1 cellular context compared by ENCODE assay signal in the genomic region with DNA sequence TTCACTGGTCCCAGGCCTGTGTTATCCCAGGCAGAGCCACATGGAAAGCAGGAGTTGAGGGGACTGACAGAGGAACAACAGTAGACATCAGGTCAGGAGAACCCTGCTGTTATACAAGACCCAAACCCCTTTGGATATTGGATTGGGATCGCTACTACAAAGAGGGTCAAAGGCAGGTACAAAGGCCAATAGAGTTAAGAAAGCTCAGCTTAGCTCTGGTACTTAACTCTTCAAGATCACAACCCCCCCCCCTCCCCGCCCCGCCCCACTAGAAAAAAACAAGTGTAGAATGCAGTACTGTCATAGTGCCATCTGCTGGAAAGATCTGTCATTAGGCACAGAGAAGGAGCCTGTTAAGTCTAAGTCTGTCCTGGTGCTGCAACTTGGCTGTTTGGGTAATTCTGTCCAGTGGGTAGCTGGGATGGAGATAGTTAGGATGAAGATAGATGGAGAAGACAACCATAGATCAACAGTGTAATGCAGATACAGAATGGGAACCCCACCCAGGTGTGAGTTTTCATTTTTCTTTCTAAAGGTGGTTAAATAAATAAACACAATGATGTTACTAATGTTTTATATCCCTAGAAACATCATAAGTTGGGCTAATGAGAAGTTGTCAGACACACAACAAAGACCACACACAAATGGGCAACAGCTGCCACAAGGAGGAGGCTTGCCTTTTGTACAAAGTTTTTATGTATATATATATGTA.
TF ChIP-seq lines count a peak whose summit lies in the region.

No MANE protein-coding gene starts in this region.

TF ChIP-seq in HepG2, 621 proteins besides CTCF, POLR2A, EP300 and RAD21 (continues in another document):
- no peak for TF ChIP-seq ATF7 (IDR thresholded peaks at IDR 0.05)
- TF ChIP-seq ATF7 (CRISPR knock-in tag; IDR thresholded peaks at IDR 0.05), result no peak
- TF ChIP-seq CENPX (CRISPR knock-in tag; IDR thresholded peaks at IDR 0.05), result no peak
- TF ChIP-seq HNRNPLL (IDR thresholded peaks at IDR 0.05; ENCODE audit: low read depth, low read length, poor library complexity, severe bottlenecking), result no peak
- no peak for TF ChIP-seq SIN3A (IDR thresholded peaks at IDR 0.05; ENCODE audit: borderline replicate concordance, low read depth, low read length)
- TF ChIP-seq, protein P1, sequence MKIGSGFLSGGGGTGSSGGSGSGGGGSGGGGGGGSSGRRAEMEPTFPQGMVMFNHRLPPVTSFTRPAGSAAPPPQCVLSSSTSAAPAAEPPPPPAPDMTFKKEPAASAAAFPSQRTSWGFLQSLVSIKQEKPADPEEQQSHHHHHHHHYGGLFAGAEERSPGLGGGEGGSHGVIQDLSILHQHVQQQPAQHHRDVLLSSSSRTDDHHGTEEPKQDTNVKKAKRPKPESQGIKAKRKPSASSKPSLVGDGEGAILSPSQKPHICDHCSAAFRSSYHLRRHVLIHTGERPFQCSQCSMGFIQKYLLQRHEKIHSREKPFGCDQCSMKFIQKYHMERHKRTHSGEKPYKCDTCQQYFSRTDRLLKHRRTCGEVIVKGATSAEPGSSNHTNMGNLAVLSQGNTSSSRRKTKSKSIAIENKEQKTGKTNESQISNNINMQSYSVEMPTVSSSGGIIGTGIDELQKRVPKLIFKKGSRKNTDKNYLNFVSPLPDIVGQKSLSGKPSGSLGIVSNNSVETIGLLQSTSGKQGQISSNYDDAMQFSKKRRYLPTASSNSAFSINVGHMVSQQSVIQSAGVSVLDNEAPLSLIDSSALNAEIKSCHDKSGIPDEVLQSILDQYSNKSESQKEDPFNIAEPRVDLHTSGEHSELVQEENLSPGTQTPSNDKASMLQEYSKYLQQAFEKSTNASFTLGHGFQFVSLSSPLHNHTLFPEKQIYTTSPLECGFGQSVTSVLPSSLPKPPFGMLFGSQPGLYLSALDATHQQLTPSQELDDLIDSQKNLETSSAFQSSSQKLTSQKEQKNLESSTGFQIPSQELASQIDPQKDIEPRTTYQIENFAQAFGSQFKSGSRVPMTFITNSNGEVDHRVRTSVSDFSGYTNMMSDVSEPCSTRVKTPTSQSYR (CRISPR knock-in tag; IDR thresholded peaks at IDR 0.05; ENCODE audit: borderline replicate concordance), result no peak
- TF ChIP-seq JUN (CRISPR knock-in tag; IDR thresholded peaks at IDR 0.05), result no peak
- no peak for TF ChIP-seq SRSF9 (IDR thresholded peaks at IDR 0.05; ENCODE audit: borderline replicate concordance, insufficient read depth, low read depth, low read length, poor library complexity, severe bottlenecking)
- TF ChIP-seq, protein P2, sequence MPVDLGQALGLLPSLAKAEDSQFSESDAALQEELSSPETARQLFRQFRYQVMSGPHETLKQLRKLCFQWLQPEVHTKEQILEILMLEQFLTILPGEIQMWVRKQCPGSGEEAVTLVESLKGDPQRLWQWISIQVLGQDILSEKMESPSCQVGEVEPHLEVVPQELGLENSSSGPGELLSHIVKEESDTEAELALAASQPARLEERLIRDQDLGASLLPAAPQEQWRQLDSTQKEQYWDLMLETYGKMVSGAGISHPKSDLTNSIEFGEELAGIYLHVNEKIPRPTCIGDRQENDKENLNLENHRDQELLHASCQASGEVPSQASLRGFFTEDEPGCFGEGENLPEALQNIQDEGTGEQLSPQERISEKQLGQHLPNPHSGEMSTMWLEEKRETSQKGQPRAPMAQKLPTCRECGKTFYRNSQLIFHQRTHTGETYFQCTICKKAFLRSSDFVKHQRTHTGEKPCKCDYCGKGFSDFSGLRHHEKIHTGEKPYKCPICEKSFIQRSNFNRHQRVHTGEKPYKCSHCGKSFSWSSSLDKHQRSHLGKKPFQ (CRISPR knock-in tag; IDR thresholded peaks at IDR 0.05; ENCODE audit: insufficient replicate concordance), result no peak
- TF ChIP-seq ZBTB1 (CRISPR knock-in tag; IDR thresholded peaks at IDR 0.05; ENCODE audit: borderline replicate concordance), result no peak
- TF ChIP-seq, protein P3, sequence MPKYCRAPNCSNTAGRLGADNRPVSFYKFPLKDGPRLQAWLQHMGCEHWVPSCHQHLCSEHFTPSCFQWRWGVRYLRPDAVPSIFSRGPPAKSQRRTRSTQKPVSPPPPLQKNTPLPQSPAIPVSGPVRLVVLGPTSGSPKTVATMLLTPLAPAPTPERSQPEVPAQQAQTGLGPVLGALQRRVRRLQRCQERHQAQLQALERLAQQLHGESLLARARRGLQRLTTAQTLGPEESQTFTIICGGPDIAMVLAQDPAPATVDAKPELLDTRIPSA (CRISPR knock-in tag; IDR thresholded peaks at IDR 0.05; ENCODE audit: borderline replicate concordance), result no peak
- no peak for TF ChIP-seq ZFP37 (CRISPR knock-in tag; IDR thresholded peaks at IDR 0.05; ENCODE audit: borderline replicate concordance)
- TF ChIP-seq MAFK (conservative IDR thresholded peaks at IDR 0.05 in 1 of 2, IDR thresholded peaks at IDR 0.05 in 1 of 2; ENCODE audit: low read length in 2 of 2), result no peak
- TF ChIP-seq ERF (CRISPR knock-in tag; IDR thresholded peaks at IDR 0.05), result no peak; the same call in 1 of the 2 replicates
- TF ChIP-seq, protein P4, sequence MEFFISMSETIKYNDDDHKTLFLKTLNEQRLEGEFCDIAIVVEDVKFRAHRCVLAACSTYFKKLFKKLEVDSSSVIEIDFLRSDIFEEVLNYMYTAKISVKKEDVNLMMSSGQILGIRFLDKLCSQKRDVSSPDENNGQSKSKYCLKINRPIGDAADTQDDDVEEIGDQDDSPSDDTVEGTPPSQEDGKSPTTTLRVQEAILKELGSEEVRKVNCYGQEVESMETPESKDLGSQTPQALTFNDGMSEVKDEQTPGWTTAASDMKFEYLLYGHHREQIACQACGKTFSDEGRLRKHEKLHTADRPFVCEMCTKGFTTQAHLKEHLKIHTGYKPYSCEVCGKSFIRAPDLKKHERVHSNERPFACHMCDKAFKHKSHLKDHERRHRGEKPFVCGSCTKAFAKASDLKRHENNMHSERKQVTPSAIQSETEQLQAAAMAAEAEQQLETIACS (CRISPR knock-in tag; IDR thresholded peaks at IDR 0.05), result no peak
- no peak for TF ChIP-seq TP53 (CRISPR knock-in tag; conservative IDR thresholded peaks at IDR 0.05)
- no peak for TF ChIP-seq ZNF33A (CRISPR knock-in tag; IDR thresholded peaks at IDR 0.05; ENCODE audit: borderline replicate concordance)
- no peak for TF ChIP-seq RFX1 (IDR thresholded peaks at IDR 0.05)
- no peak for TF ChIP-seq BRCA1 (CRISPR knock-in tag; IDR thresholded peaks at IDR 0.05)
- no peak for TF ChIP-seq FOXA1 (IDR thresholded peaks at IDR 0.05)
- TF ChIP-seq FOXA1 (CRISPR knock-in tag; IDR thresholded peaks at IDR 0.05), result no peak
- TF ChIP-seq, protein P5, sequence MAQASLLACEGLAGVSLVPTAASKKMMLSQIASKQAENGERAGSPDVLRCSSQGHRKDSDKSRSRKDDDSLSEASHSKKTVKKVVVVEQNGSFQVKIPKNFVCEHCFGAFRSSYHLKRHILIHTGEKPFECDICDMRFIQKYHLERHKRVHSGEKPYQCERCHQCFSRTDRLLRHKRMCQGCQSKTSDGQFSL (CRISPR knock-in tag; IDR thresholded peaks at IDR 0.05), result peak; percentile 88
- no peak for TF ChIP-seq ZNF614 (CRISPR knock-in tag; IDR thresholded peaks at IDR 0.05; ENCODE audit: borderline replicate concordance)
- TF ChIP-seq, protein P6, sequence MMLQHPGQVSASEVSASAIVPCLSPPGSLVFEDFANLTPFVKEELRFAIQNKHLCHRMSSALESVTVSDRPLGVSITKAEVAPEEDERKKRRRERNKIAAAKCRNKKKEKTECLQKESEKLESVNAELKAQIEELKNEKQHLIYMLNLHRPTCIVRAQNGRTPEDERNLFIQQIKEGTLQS (CRISPR knock-in tag; IDR thresholded peaks at IDR 0.05), result no peak
- no peak for TF ChIP-seq HDAC6 (IDR thresholded peaks at IDR 0.05; ENCODE audit: low read depth, low read length)
- no peak for TF ChIP-seq WIZ (CRISPR knock-in tag; IDR thresholded peaks at IDR 0.05)
- TF ChIP-seq, protein P7, sequence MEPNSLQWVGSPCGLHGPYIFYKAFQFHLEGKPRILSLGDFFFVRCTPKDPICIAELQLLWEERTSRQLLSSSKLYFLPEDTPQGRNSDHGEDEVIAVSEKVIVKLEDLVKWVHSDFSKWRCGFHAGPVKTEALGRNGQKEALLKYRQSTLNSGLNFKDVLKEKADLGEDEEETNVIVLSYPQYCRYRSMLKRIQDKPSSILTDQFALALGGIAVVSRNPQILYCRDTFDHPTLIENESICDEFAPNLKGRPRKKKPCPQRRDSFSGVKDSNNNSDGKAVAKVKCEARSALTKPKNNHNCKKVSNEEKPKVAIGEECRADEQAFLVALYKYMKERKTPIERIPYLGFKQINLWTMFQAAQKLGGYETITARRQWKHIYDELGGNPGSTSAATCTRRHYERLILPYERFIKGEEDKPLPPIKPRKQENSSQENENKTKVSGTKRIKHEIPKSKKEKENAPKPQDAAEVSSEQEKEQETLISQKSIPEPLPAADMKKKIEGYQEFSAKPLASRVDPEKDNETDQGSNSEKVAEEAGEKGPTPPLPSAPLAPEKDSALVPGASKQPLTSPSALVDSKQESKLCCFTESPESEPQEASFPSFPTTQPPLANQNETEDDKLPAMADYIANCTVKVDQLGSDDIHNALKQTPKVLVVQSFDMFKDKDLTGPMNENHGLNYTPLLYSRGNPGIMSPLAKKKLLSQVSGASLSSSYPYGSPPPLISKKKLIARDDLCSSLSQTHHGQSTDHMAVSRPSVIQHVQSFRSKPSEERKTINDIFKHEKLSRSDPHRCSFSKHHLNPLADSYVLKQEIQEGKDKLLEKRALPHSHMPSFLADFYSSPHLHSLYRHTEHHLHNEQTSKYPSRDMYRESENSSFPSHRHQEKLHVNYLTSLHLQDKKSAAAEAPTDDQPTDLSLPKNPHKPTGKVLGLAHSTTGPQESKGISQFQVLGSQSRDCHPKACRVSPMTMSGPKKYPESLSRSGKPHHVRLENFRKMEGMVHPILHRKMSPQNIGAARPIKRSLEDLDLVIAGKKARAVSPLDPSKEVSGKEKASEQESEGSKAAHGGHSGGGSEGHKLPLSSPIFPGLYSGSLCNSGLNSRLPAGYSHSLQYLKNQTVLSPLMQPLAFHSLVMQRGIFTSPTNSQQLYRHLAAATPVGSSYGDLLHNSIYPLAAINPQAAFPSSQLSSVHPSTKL (CRISPR knock-in tag; IDR thresholded peaks at IDR 0.05), result peak; percentile 50; the same call in 1 of the 2 replicates
- TF ChIP-seq ZNF652 (CRISPR knock-in tag; IDR thresholded peaks at IDR 0.05; ENCODE audit: borderline replicate concordance, low read depth), result 0 out of 2 replicates have a peak, but pooled peaks have one; percentile 14
- TF ChIP-seq ZNF460 (CRISPR knock-in tag; IDR thresholded peaks at IDR 0.05; ENCODE audit: borderline replicate concordance), result no peak
- 0 out of 2 replicates have a peak, but pooled peaks have one; percentile 4 for TF ChIP-seq HCFC1 (IDR thresholded peaks at IDR 0.05; ENCODE audit: low read depth, low read length)
- TF ChIP-seq ARID2 (CRISPR knock-in tag; IDR thresholded peaks at IDR 0.05; ENCODE audit: borderline replicate concordance), result no peak
- TF ChIP-seq ZNF432 (CRISPR knock-in tag; IDR thresholded peaks at IDR 0.05; ENCODE audit: borderline replicate concordance), result no peak
- TF ChIP-seq, protein P8, sequence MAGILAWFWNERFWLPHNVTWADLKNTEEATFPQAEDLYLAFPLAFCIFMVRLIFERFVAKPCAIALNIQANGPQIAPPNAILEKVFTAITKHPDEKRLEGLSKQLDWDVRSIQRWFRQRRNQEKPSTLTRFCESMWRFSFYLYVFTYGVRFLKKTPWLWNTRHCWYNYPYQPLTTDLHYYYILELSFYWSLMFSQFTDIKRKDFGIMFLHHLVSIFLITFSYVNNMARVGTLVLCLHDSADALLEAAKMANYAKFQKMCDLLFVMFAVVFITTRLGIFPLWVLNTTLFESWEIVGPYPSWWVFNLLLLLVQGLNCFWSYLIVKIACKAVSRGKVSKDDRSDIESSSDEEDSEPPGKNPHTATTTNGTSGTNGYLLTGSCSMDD (CRISPR knock-in tag; IDR thresholded peaks at IDR 0.05), result no peak
- TF ChIP-seq ZNF234 (CRISPR knock-in tag; conservative IDR thresholded peaks at IDR 0.05), result no peak
- TF ChIP-seq TAF1 (CRISPR knock-in tag; IDR thresholded peaks at IDR 0.05), result no peak
- TF ChIP-seq MZF1 (CRISPR knock-in tag; IDR thresholded peaks at IDR 0.05; ENCODE audit: borderline replicate concordance), result no peak
- no peak for TF ChIP-seq HDAC1 (CRISPR knock-in tag; IDR thresholded peaks at IDR 0.05)
- TF ChIP-seq, protein P9, sequence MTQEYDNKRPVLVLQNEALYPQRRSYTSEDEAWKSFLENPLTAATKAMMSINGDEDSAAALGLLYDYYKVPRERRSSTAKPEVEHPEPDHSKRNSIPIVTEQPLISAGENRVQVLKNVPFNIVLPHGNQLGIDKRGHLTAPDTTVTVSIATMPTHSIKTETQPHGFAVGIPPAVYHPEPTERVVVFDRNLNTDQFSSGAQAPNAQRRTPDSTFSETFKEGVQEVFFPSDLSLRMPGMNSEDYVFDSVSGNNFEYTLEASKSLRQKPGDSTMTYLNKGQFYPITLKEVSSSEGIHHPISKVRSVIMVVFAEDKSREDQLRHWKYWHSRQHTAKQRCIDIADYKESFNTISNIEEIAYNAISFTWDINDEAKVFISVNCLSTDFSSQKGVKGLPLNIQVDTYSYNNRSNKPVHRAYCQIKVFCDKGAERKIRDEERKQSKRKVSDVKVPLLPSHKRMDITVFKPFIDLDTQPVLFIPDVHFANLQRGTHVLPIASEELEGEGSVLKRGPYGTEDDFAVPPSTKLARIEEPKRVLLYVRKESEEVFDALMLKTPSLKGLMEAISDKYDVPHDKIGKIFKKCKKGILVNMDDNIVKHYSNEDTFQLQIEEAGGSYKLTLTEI (CRISPR knock-in tag; conservative IDR thresholded peaks at IDR 0.05), result no peak
- TF ChIP-seq, protein P10, sequence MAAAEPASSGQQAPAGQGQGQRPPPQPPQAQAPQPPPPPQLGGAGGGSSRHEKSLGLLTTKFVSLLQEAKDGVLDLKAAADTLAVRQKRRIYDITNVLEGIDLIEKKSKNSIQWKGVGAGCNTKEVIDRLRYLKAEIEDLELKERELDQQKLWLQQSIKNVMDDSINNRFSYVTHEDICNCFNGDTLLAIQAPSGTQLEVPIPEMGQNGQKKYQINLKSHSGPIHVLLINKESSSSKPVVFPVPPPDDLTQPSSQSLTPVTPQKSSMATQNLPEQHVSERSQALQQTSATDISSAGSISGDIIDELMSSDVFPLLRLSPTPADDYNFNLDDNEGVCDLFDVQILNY (CRISPR knock-in tag; conservative IDR thresholded peaks at IDR 0.05), result no peak
- no peak for TF ChIP-seq KMT2A (CRISPR knock-in tag; IDR thresholded peaks at IDR 0.05)
- TF ChIP-seq CBX1 (IDR thresholded peaks at IDR 0.05; ENCODE audit: low read depth), result no peak
